8 cellular contexts compared by ENCODE assay signal in genomic region chr14:75979071-75979571, GRCh38. TPM values are rescaled to one million over a fixed set of nuclear protein-coding genes. Genes with fewer than 3 reads are reported as not detected.
DNase-seq lines count a peak whose midpoint lies in the region; ATAC-seq, FAIRE-seq and TF ChIP-seq lines count a peak whose summit lies in the region.

No MANE protein-coding gene starts in this region.

- H3K4me1 ChIP-seq in body of pancreas (peaks cover 60% of the 10 kb centered on the region), lower lobe of right lung (peaks cover 49% of the 10 kb centered on the region)

- FAIRE-seq in urothelium cell line (lab: Jason Lieb, UNC): peak; percentile 65

- no peaks in the 10 kb centered on the region for H3K27me3 ChIP-seq in body of pancreas
- no peaks in the 10 kb centered on the region for H3K27me3 ChIP-seq in lower lobe of right lung (ENCODE audit: low read depth)

- 30 to 57% methylated on average over 10 to 13 of the region's 14 CpGs for WGBS in body of pancreas, 2 donors

- H3K36me3 ChIP-seq in body of pancreas (replicated peaks in 1 of 2; ENCODE audit: insufficient read depth in 1 of 2, low read depth in 2 of 2): no peaks in the 10 kb centered on the region
- H3K36me3 ChIP-seq in lower lobe of right lung: no peaks in the 10 kb centered on the region

- no peak for TF ChIP-seq POLR2A in NB4 (IDR thresholded peaks at IDR 0.05; ENCODE audit: extremely low read depth, insufficient read length)
- TF ChIP-seq POLR2A in body of pancreas (IDR thresholded peaks at IDR 0.05): no peak

- peak overlapping the region in 1 of 4 donors; percentile 97 for H3K27ac ChIP-seq in body of pancreas
- no peak overlapping the region for H3K27ac ChIP-seq in lower lobe of right lung

- H3K9me3 ChIP-seq in body of pancreas: no peaks in the 10 kb centered on the region
- H3K9me3 ChIP-seq in lower lobe of right lung: no peaks in the 10 kb centered on the region

- intact Hi-C loops in body of pancreas (cut with DNase I): loop anchor here (5.0 to 10.0 kb wide), 2 partner anchors 72 to 404 kb away; partner anchors contain the start of gene FLVCR2
- intact Hi-C loops in lower lobe of right lung (cut with DNase I): no loop called here

- no peak overlapping the region for H3K4me3 ChIP-seq in NB4 (ENCODE audit: low read depth, low read length)
- no peak overlapping the region for H3K4me3 ChIP-seq in body of pancreas
- H3K4me3 ChIP-seq in lower lobe of right lung: peak overlapping the region; percentile 75

- no peak for ATAC-seq in body of pancreas
- ATAC-seq in lower lobe of right lung: no peak
- no peak for ATAC-seq in HG03439 (IDR thresholded peaks at IDR 0.05; ENCODE audit: unreplicated experiment)
- no peak for ATAC-seq in HG02981 (IDR thresholded peaks at IDR 0.05; ENCODE audit: unreplicated experiment)

- TF ChIP-seq CTCF in GM10266 (IDR thresholded peaks at IDR 0.05; ENCODE audit: control insufficient read depth, insufficient read depth, low read depth, missing control alignments) (peak; percentile 51), NB4 (IDR thresholded peaks at IDR 0.05; ENCODE audit: low read depth, low read length) (peak; percentile 34), body of pancreas (IDR thresholded peaks at IDR 0.05) (peak in 6 of 7 experiments; percentile 22 to 63 (median 57)), lower lobe of right lung (IDR thresholded peaks at IDR 0.05) (peak; percentile 38)

- DNase-seq in GM10266 (ENCODE audit: extremely low spot score) (peak; percentile 50), NB4 (ENCODE audit: low read depth) (peak; percentile 19), body of pancreas (peak; percentile 29 to 50 (median 41)), lower lobe of right lung (no peak), urothelium cell line (ENCODE audit: low spot score) (peak; percentile 74), RPMI8226 (no peak)

RNA-seq across cellular contexts. Expression of gene TGFB3, which starts 2.7 kb away (rescaled TPM):
- 10 to 100 TPM; 23.6 to 30.7 TPM for total RNA-seq in body of pancreas
- 15.7 TPM for total RNA-seq in lower lobe of right lung

RNA-seq across cellular contexts. Expression of gene IFT43, which starts 6.4 kb away (rescaled TPM):
- total RNA-seq in body of pancreas (10 to 100 TPM; 15.0 to 18.5 TPM), lower lobe of right lung (21.9 TPM)

Comparison
In these comparisons a context has a peak if more than half of its experiments do, and no peak if none do; other contexts are left out.
1. DNase-seq: peak in GM10266 (single experiment), NB4 (single experiment), body of pancreas (4 of 4) and urothelium cell line (single experiment); none in lower lobe of right lung (single experiment) and RPMI8226 (single experiment).
2. Peak in every context shown above with its lines, with median percentiles within 50 percentile points of each other: CTCF ChIP-seq.